Comparison of ENCODE assay signal across 1 cellular context in genomic region chr10:71880425-71881306, GRCh38.
TF ChIP-seq lines count a peak whose summit lies in the region.

No MANE protein-coding gene starts in this region.

TF ChIP-seq in GM23338, 12 proteins besides CTCF, POLR2A, EP300 and RAD21 (continued from another document):
- no peak for TF ChIP-seq ZNF462 (CRISPR knock-in tag; IDR thresholded peaks at IDR 0.05)
- no peak for TF ChIP-seq JUNB (IDR thresholded peaks at IDR 0.05; ENCODE audit: unreplicated experiment)
- TF ChIP-seq NANOG (IDR thresholded peaks at IDR 0.05; ENCODE audit: borderline replicate concordance): no peak
- TF ChIP-seq CREB1 (CRISPR knock-in tag; IDR thresholded peaks at IDR 0.05; ENCODE audit: low read depth): no peak
- no peak for TF ChIP-seq EZH2phosphoT487 (IDR thresholded peaks at IDR 0.05; ENCODE audit: unreplicated experiment)
